ENCODE assay signal across 1 cellular context in genomic region chr21:34846214-34846575, GRCh38.
TF ChIP-seq lines count a peak whose summit lies in the region.

No MANE protein-coding gene starts in this region.

TF ChIP-seq in GM23338, 12 proteins besides CTCF, POLR2A, EP300 and RAD21 (continued from another document):
- TF ChIP-seq REST (IDR thresholded peaks at IDR 0.05; ENCODE audit: unreplicated experiment) (no peak), JUNB (IDR thresholded peaks at IDR 0.05; ENCODE audit: unreplicated experiment) (no peak), POLR2AphosphoS5 (IDR thresholded peaks at IDR 0.05; ENCODE audit: low read depth) (no peak), ZNF114 (CRISPR knock-in tag; IDR thresholded peaks at IDR 0.05) (no peak), CREB1 (CRISPR knock-in tag; IDR thresholded peaks at IDR 0.05; ENCODE audit: low read depth) (no peak), EZH2 (IDR thresholded peaks at IDR 0.05; ENCODE audit: low read depth, unreplicated experiment) (no peak), EZH2phosphoT487 (IDR thresholded peaks at IDR 0.05; ENCODE audit: unreplicated experiment) (no peak)
